13 cellular contexts compared by ENCODE assay signal in genomic region chr6:78570044-78570443, GRCh38.
A peak's percentile ranks its signal among the peaks of the same experiment; 100 is the strongest.
DNase-seq lines count a peak whose midpoint lies in the region; ATAC-seq and TF ChIP-seq lines count a peak whose summit lies in the region.
"Had no signal": no experiment of that assay in that cellular context is flagged by ENCODE, and none has a peak within 500 bp of the region (broad histone marks: within the 10 kb centered on the region; RNA-seq: fewer than 3 reads in every experiment).

No MANE protein-coding gene starts in this region.

- peaks cover 6% of the 10 kb centered on the region; the same call in 1 of the 2 replicates for H3K4me1 ChIP-seq in HAP-1
- H3K4me1 ChIP-seq in iPS DF 6.9 (ENCODE audit: control insufficient read depth, insufficient read depth, low read length), result no peaks in the 10 kb centered on the region; the same call in 1 of the 2 replicates
- H3K4me1 ChIP-seq: A549, BLaER1 had no signal

- H3K9me3 ChIP-seq in HAP-1, result no peaks in the 10 kb centered on the region
- no peaks in the 10 kb centered on the region for H3K9me3 ChIP-seq in iPS DF 6.9 (ENCODE audit: control insufficient read depth, insufficient read depth, low read length)
- H3K9me3 ChIP-seq: A549, BLaER1 had no signal

- no peak overlapping the region for H3K4me3 Mint-ChIP-seq in WTC11
- no peak overlapping the region for H3K4me3 Mint-ChIP-seq in immature natural killer cell
- H3K4me3 Mint-ChIP-seq: CD4-positive, CD25-positive, alpha-beta regulatory T cell had no signal

- H3K4me1 Mint-ChIP-seq in WTC11, result peaks cover 22% of the 10 kb centered on the region
- H3K4me1 Mint-ChIP-seq in immature natural killer cell, result no peaks in the 10 kb centered on the region
- H3K4me1 Mint-ChIP-seq: CD4-positive, CD25-positive, alpha-beta regulatory T cell had no signal

- H3K36me3 ChIP-seq in HAP-1 (replicated peaks) (no peaks in the 10 kb centered on the region), iPS DF 6.9 (ENCODE audit: control insufficient read depth, insufficient read depth, low read length) (no peaks in the 10 kb centered on the region)
- H3K36me3 ChIP-seq: BLaER1 had no signal

- CTCF ChIA-PET in WTC11 (lab: Charles Lee), result no interaction called here

- ATAC-seq in WTC11 (peak; percentile 98), HG02588 (IDR thresholded peaks at IDR 0.05; ENCODE audit: unreplicated experiment) (no peak)
- ATAC-seq: A549, HCT116 had no signal

- TF ChIP-seq CTCF in WTC11 (IDR thresholded peaks at IDR 0.05), result no peak

- WGBS in iPS DF 6.9 (ENCODE audit: insufficient coverage, insufficient read length), result no CpG with 5 or more reads among the region's 1 CpG

- no peak overlapping the region for H3K4me3 ChIP-seq in HAP-1
- H3K4me3 ChIP-seq in iPS DF 6.9 (ENCODE audit: low read length), result no peak overlapping the region
- H3K4me3 ChIP-seq: A549, BLaER1, GM23248 had no signal

- POLR2A ChIA-PET in WTC11 (lab: Charles Lee), result no interaction called here

- DNase-seq in HAP-1 (ENCODE audit: low spot score in 2 of 2) (peak; percentile 40 to 42), WTC11 (ENCODE audit: low spot score) (peak; percentile 52), iPS DF 6.9 (ENCODE audit: low read depth, low spot score) (peak; percentile 16), immature natural killer cell (no peak), C1 segment of cervical spinal cord (lab: John Stamatoyannopoulos, UW) (no peak), AG08395 (ENCODE audit: low spot score) (no peak)
- DNase-seq: CD4-positive, CD25-positive, alpha-beta regulatory T cell; DMS53; GM23248 had no signal

- H3K27me3 ChIP-seq in HAP-1 (ENCODE audit: low read depth) (no peaks in the 10 kb centered on the region), iPS DF 6.9 (ENCODE audit: control insufficient read depth, insufficient read depth, low read length) (no peaks in the 10 kb centered on the region)
- H3K27me3 ChIP-seq: BLaER1 had no signal

- in situ Hi-C loops in HAP-1 (cut with MboI; ENCODE audit: low sequenced_read_pairs), result no loop called here

- H3K27ac ChIP-seq in iPS DF 6.9 (ENCODE audit: low read length), result no peak overlapping the region
- H3K27ac ChIP-seq: A549, BLaER1, GM23248 had no signal

- peaks cover 47% of the 10 kb centered on the region for H3K36me3 Mint-ChIP-seq in WTC11
- H3K36me3 Mint-ChIP-seq in immature natural killer cell, result no peaks in the 10 kb centered on the region
- H3K36me3 Mint-ChIP-seq: CD4-positive, CD25-positive, alpha-beta regulatory T cell had no signal

- H3K27me3 Mint-ChIP-seq in WTC11 (ENCODE audit: low read depth), result no peaks in the 10 kb centered on the region; the same call in 1 of the 2 replicates
- peaks cover 0 to 2% (median 0%) of the 10 kb centered on the region in 3 donors for H3K27me3 Mint-ChIP-seq in immature natural killer cell (ENCODE audit: low read depth in 3 of 3)
- H3K27me3 Mint-ChIP-seq: CD4-positive, CD25-positive, alpha-beta regulatory T cell had no signal

- peak overlapping the region; percentile 79 for H3K27ac Mint-ChIP-seq in WTC11
- H3K27ac Mint-ChIP-seq in immature natural killer cell, result no peak overlapping the region
- H3K27ac Mint-ChIP-seq: CD4-positive, CD25-positive, alpha-beta regulatory T cell had no signal

- H3K9me3 Mint-ChIP-seq in WTC11 (peaks cover 51% of the 10 kb centered on the region), immature natural killer cell (peaks cover 14 to 54% (median 19%) of the 10 kb centered on the region in 6 donors)

TF ChIP-seq in WTC11, 78 proteins besides CTCF, POLR2A, EP300 and RAD21:
- TF ChIP-seq ELF4 (CRISPR knock-in tag; IDR thresholded peaks at IDR 0.05; ENCODE audit: low read depth) (no peak), ZNF121 (CRISPR knock-in tag; IDR thresholded peaks at IDR 0.05) (peak; percentile 71), ZNF416 (CRISPR knock-in tag; IDR thresholded peaks at IDR 0.05) (peak; percentile 84), FOXK1 (CRISPR knock-in tag; IDR thresholded peaks at IDR 0.05) (no peak), MAX (CRISPR knock-in tag; IDR thresholded peaks at IDR 0.05) (0 out of 2 replicates have a peak, but pooled peaks have one; percentile 25)
- TF ChIP-seq, protein P1, sequence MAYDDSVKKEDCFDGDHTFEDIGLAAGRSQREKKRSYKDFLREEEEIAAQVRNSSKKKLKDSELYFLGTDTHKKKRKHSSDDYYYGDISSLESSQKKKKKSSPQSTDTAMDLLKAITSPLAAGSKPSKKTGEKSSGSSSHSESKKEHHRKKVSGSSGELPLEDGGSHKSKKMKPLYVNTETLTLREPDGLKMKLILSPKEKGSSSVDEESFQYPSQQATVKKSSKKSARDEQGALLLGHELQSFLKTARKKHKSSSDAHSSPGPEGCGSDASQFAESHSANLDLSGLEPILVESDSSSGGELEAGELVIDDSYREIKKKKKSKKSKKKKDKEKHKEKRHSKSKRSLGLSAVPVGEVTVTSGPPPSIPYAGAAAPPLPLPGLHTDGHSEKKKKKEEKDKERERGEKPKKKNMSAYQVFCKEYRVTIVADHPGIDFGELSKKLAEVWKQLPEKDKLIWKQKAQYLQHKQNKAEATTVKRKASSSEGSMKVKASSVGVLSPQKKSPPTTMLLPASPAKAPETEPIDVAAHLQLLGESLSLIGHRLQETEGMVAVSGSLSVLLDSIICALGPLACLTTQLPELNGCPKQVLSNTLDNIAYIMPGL (CRISPR knock-in tag; IDR thresholded peaks at IDR 0.05), result no peak

Comparison
In these comparisons a context has a peak if more than half of its experiments do, and no peak if none do; other contexts are left out.
1. DNase-seq: peak in HAP-1 (2 of 2), WTC11 (single experiment) and iPS DF 6.9 (single experiment); none in immature natural killer cell (0 of 3), C1 segment of cervical spinal cord (0 of 14) and AG08395 (single experiment).